In genomic region chr3:58491506-58492384, GRCh38 we compare ENCODE assay signal across 8 cellular contexts. TPM values are rescaled to one million over a fixed set of nuclear protein-coding genes. Genes with fewer than 3 reads are reported as not detected.
DNase-seq lines count a peak whose midpoint lies in the region; ATAC-seq and TF ChIP-seq lines count a peak whose summit lies in the region.

Gene KCTD6, plus strand, starts transcription at chr3:58492096. Its CDS starts 6,660 bp downstream, at chr3:58498756.

- H3K36me3 Mint-ChIP-seq in CD14-positive monocyte = peaks cover 17 to 20% of the 10 kb centered on the region in 2 donors

- H3K4me3 ChIP-seq in duodenal mucosa (ENCODE audit: low read depth in 1 of 2, low read length in 2 of 2) (peak within 1 kb of the TSS; percentile 79 to 84), lung (peak within 1 kb of the TSS; percentile 76)

- 1% methylated on average over 63 to 101 of the region's 101 CpGs for WGBS in lung, 2 donors

- no peaks in the 10 kb centered on the region for H3K27me3 ChIP-seq in duodenal mucosa (ENCODE audit: control insufficient read depth in 1 of 2, insufficient read depth in 2 of 2, low read length in 2 of 2)
- H3K27me3 ChIP-seq in lung (ENCODE audit: control insufficient read depth, insufficient read depth) = no peaks in the 10 kb centered on the region

- intact Hi-C loops in CD14-positive monocyte (cut with micrococcal nuclease) = loop anchor here (2.0 to 10.0 kb wide), 5 partner anchors 34 to 157 kb away; partner anchors contain the start of genes PDHB (in 1 of the 2) and PXK (in 1 of the 2)

- H3K9me3 Mint-ChIP-seq in CD14-positive monocyte = peaks cover 0 to 2% (median 0%) of the 10 kb centered on the region in 7 donors

- no peaks in the 10 kb centered on the region for H3K9me3 ChIP-seq in duodenal mucosa (ENCODE audit: control insufficient read depth in 1 of 2, low read length in 2 of 2)
- no peaks in the 10 kb centered on the region for H3K9me3 ChIP-seq in lung (ENCODE audit: control insufficient read depth in 2 of 2, insufficient read depth in 1 of 2, low read length in 1 of 2)

- H3K27ac ChIP-seq in duodenal mucosa (ENCODE audit: low read depth, low read length) = no peak within 1 kb of the TSS
- H3K27ac ChIP-seq in lung (ENCODE audit: low read depth in 1 of 2, low read length in 1 of 2) = peak within 1 kb of the TSS; percentile 75 to 98

- H3K4me3 Mint-ChIP-seq in CD14-positive monocyte = peak within 1 kb of the TSS; percentile 94 to 99

- H3K36me3 ChIP-seq in duodenal mucosa (ENCODE audit: control insufficient read depth in 1 of 2, insufficient read depth in 2 of 2, low read length in 2 of 2) (no peaks in the 10 kb centered on the region), lung (ENCODE audit: control insufficient read depth in 2 of 2, insufficient read depth in 2 of 2, low read length in 2 of 2) (no peaks in the 10 kb centered on the region)

- DNase-seq in CD14-positive monocyte (ENCODE audit: low spot score) = peak; percentile 89
- peak; percentile 50 for DNase-seq in NCI-H748 treated with DMSO at 0.1 percent for 48 hours (lab: John Stamatoyannopoulos, UW)
- peak; percentile 88 to 90 for DNase-seq in activated CD4-positive, alpha-beta T cell treated with anti-CD3 and anti-CD28 coated beads, Interleukin-2, amount 50 U/mL, for 48 hours
- DNase-seq in lung (ENCODE audit: low spot score) = peak; percentile 91
- DNase-seq in stimulated activated CD4-positive, alpha-beta T cell treated with anti-CD3 and anti-CD28 coated beads, TNF-alpha, amount 100 ng/mL, for 24 hours (ENCODE audit: low read depth in 3 of 3) = peak; percentile 64 to 89 (median 76)

- H3K4me1 Mint-ChIP-seq in CD14-positive monocyte = peaks cover 74% of the 10 kb centered on the region

- peak within 1 kb of the TSS; percentile 88 to 98 (median 92) for H3K27ac Mint-ChIP-seq in CD14-positive monocyte

- peak; percentile 60 for TF ChIP-seq CTCF in CD14-positive monocyte (IDR thresholded peaks at IDR 0.05)
- peak; percentile 80 for TF ChIP-seq CTCF in lung (IDR thresholded peaks at IDR 0.05; ENCODE audit: control extremely low read depth, extremely low read depth)

- H3K4me1 ChIP-seq in duodenal mucosa (ENCODE audit: control insufficient read depth in 1 of 2, insufficient read depth in 2 of 2, low read length in 2 of 2) (peaks cover 26 to 43% of the 10 kb centered on the region in 2 donors), lung (ENCODE audit: control insufficient read depth in 2 of 2, insufficient read depth in 2 of 2, low read length in 2 of 2) (peaks cover 7 to 18% of the 10 kb centered on the region in 2 donors)

- ATAC-seq in GM19351 (IDR thresholded peaks at IDR 0.05; ENCODE audit: unreplicated experiment) = peak; percentile 81
- peak; percentile 94 for ATAC-seq in HG03520 (IDR thresholded peaks at IDR 0.05; ENCODE audit: unreplicated experiment)
- peak; percentile 94 for ATAC-seq in lung (ENCODE audit: insufficient read depth, low FRiP score)

- peaks cover 0 to 1% (median 1%) of the 10 kb centered on the region in 3 donors for H3K27me3 Mint-ChIP-seq in CD14-positive monocyte (ENCODE audit: low read depth in 3 of 3)

- H3K9ac ChIP-seq in duodenal mucosa (ENCODE audit: low read depth in 1 of 2, low read length in 2 of 2) = peak within 1 kb of the TSS; percentile 60 to 85

RNA-seq across cellular contexts. Expression of gene KCTD6, which starts in this region (rescaled TPM):
- 10 to 100 TPM; 11.3 to 11.9 TPM for polyA plus RNA-seq in CD14-positive monocyte
- 10 to 100 TPM in 1 of 2 donors, 1 to 10 TPM in 1; 7.2 to 18.0 TPM for total RNA-seq in lung
- polyA plus RNA-seq in lung = 1 to 10 TPM; 5.4 to 8.4 TPM
